1 cellular context compared by ENCODE assay signal in genomic region chr5:176610430-176610763, GRCh38.
TF ChIP-seq lines count a peak whose summit lies in the region.

No MANE protein-coding gene starts in this region.

TF ChIP-seq in HepG2, 621 proteins besides CTCF, POLR2A, EP300 and RAD21:
- TF ChIP-seq SIN3A (IDR thresholded peaks at IDR 0.05; ENCODE audit: borderline replicate concordance, low read depth, low read length) = 0 out of 2 replicates have a peak, but pooled peaks have one; percentile 10
- TF ChIP-seq GABPB1 (CRISPR knock-in tag; IDR thresholded peaks at IDR 0.05) = peak; percentile 22; the same call in 1 of the 2 replicates
- no peak for TF ChIP-seq ZGPAT (CRISPR knock-in tag; IDR thresholded peaks at IDR 0.05)
- no peak for TF ChIP-seq ZNF569 (CRISPR knock-in tag; IDR thresholded peaks at IDR 0.05; ENCODE audit: borderline replicate concordance)
- 0 out of 2 replicates have a peak, but pooled peaks have one; percentile 5 for TF ChIP-seq TSC22D2 (CRISPR knock-in tag; IDR thresholded peaks at IDR 0.05; ENCODE audit: borderline replicate concordance)
- TF ChIP-seq ZNF740 (CRISPR knock-in tag; IDR thresholded peaks at IDR 0.05) = peak; percentile 60
